In genomic region chr3:9704343-9705322, GRCh38 we compare ENCODE assay signal across 8 cellular contexts. TPM values are rescaled to one million over a fixed set of nuclear protein-coding genes. Genes with fewer than 3 reads are reported as not detected.
A peak's percentile ranks its signal among the peaks of the same experiment; 100 is the strongest.
DNase-seq lines count a peak whose midpoint lies in the region; ATAC-seq and TF ChIP-seq lines count a peak whose summit lies in the region.

No MANE protein-coding gene starts in this region.

- H3K4me3 Mint-ChIP-seq in activated naive CD4-positive, alpha-beta T cell treated with anti-CD3 and anti-CD28 coated beads for 36 hours = no peak overlapping the region
- peak overlapping the region; percentile 81 for H3K4me3 Mint-ChIP-seq in neural crest cell

- ATAC-seq in HG03520 (IDR thresholded peaks at IDR 0.05; ENCODE audit: unreplicated experiment) (no peak), GM21515 (IDR thresholded peaks at IDR 0.05; ENCODE audit: unreplicated experiment) (no peak)

- CTCF ChIA-PET in activated naive CD4-positive, alpha-beta T cell treated with anti-CD3 and anti-CD28 coated beads for 36 hours (lab: Charles Lee) = no interaction called here

- H3K27me3 Mint-ChIP-seq in activated naive CD4-positive, alpha-beta T cell treated with anti-CD3 and anti-CD28 coated beads for 36 hours (ENCODE audit: low read depth) = peaks cover 21% of the 10 kb centered on the region
- H3K27me3 Mint-ChIP-seq in neural crest cell (ENCODE audit: low read depth) = peaks cover 54% of the 10 kb centered on the region

- peaks cover 3% of the 10 kb centered on the region for H3K36me3 Mint-ChIP-seq in activated naive CD4-positive, alpha-beta T cell treated with anti-CD3 and anti-CD28 coated beads for 36 hours (ENCODE audit: low read depth)
- no peaks in the 10 kb centered on the region for H3K36me3 Mint-ChIP-seq in neural crest cell (ENCODE audit: low read depth)

- DNase-seq in activated naive CD4-positive, alpha-beta T cell treated with anti-CD3 and anti-CD28 coated beads for 36 hours = peak; percentile 34
- DNase-seq in activated naive CD4-positive, alpha-beta T cell (lab: John Stamatoyannopoulos, UW) = no peak
- DNase-seq in fibroblast of mammary gland (ENCODE audit: low read depth) = peak; percentile 15
- peak; percentile 59 for DNase-seq in neural crest cell (ENCODE audit: low read depth, low spot score)
- no peak for DNase-seq in activated gamma-delta T cell (lab: John Stamatoyannopoulos, UW)

- peak overlapping the region; percentile 54; the same call in 1 of the 2 replicates for H3K27ac ChIP-seq in VCaP

- intact Hi-C loops in activated naive CD4-positive, alpha-beta T cell treated with anti-CD3 and anti-CD28 coated beads for 36 hours (cut with micrococcal nuclease) = no loop called here

- TF ChIP-seq CTCF in VCaP (conservative IDR thresholded peaks at IDR 0.05) (no peak), fibroblast of mammary gland (conservative IDR thresholded peaks at IDR 0.05; ENCODE audit: control insufficient read depth, insufficient read depth, low read depth, low read length) (no peak), neural crest cell (conservative IDR thresholded peaks at IDR 0.05) (no peak)

- peaks cover 8% of the 10 kb centered on the region for H3K4me1 Mint-ChIP-seq in activated naive CD4-positive, alpha-beta T cell treated with anti-CD3 and anti-CD28 coated beads for 36 hours (ENCODE audit: low read depth)
- peaks cover 4% of the 10 kb centered on the region for H3K4me1 Mint-ChIP-seq in neural crest cell

- no peaks in the 10 kb centered on the region for H3K9me3 Mint-ChIP-seq in activated naive CD4-positive, alpha-beta T cell treated with anti-CD3 and anti-CD28 coated beads for 36 hours
- H3K9me3 Mint-ChIP-seq in neural crest cell = no peaks in the 10 kb centered on the region

- no peak overlapping the region for H3K27ac Mint-ChIP-seq in activated naive CD4-positive, alpha-beta T cell treated with anti-CD3 and anti-CD28 coated beads for 36 hours
- no peak overlapping the region for H3K27ac Mint-ChIP-seq in neural crest cell (ENCODE audit: unreplicated experiment)

- H3K4me3 ChIP-seq in fibroblast of mammary gland (ENCODE audit: control insufficient read depth, low read depth, low read length) = peak overlapping the region; percentile 16

RNA-seq across cellular contexts. Expression of gene CPNE9, which starts 1.0 kb away (rescaled TPM):
- total RNA-seq in activated naive CD4-positive, alpha-beta T cell treated with anti-CD3 and anti-CD28 coated beads for 36 hours = not detected
- total RNA-seq in neural crest cell = 0.48 and 1.3 TPM in 2 replicates

RNA-seq across cellular contexts. Expression of gene BRPF1, which starts 26.9 kb away (rescaled TPM):
- total RNA-seq in activated naive CD4-positive, alpha-beta T cell treated with anti-CD3 and anti-CD28 coated beads for 36 hours = 10 to 100 TPM; 16.8 to 19.4 TPM
- 36.9 and 39.2 TPM in 2 replicates for total RNA-seq in neural crest cell

RNA-seq across cellular contexts. Expression of gene OGG1, which starts 45.1 kb away (rescaled TPM):
- total RNA-seq in activated naive CD4-positive, alpha-beta T cell treated with anti-CD3 and anti-CD28 coated beads for 36 hours = 10 to 100 TPM; 26.1 to 28.5 TPM
- 38.6 and 39.8 TPM in 2 replicates for total RNA-seq in neural crest cell

RNA-seq across cellular contexts. Expression of gene MTMR14, which starts 55.3 kb away (rescaled TPM):
- 10 to 100 TPM; 30.8 to 33.6 TPM for total RNA-seq in activated naive CD4-positive, alpha-beta T cell treated with anti-CD3 and anti-CD28 coated beads for 36 hours
- 25.0 and 29.8 TPM in 2 replicates for total RNA-seq in neural crest cell

Comparison
In these comparisons a context has a peak if more than half of its experiments do, and no peak if none do; other contexts are left out.
1. DNase-seq: peak in activated naive CD4-positive, alpha-beta T cell treated with anti-CD3 and anti-CD28 coated beads for 36 hours (single experiment), fibroblast of mammary gland (single experiment) and neural crest cell (single experiment); none in activated naive CD4-positive, alpha-beta T cell (0 of 4) and activated gamma-delta T cell (single experiment).